Comparison of ENCODE assay signal across 8 cellular contexts in genomic region chr11:64810891-64811272, GRCh38. TPM values are rescaled to one million over a fixed set of nuclear protein-coding genes. Genes with fewer than 3 reads are reported as not detected.
DNase-seq lines count a peak whose midpoint lies in the region; ATAC-seq and TF ChIP-seq lines count a peak whose summit lies in the region.

No MANE protein-coding gene starts in this region.

- no peaks in the 10 kb centered on the region for H3F3A ChIP-seq in Loucy (ENCODE audit: low read depth)

- peak overlapping the region; percentile 94 for H2AFZ ChIP-seq in Loucy (ENCODE audit: low read length)

- H3K36me3 ChIP-seq in Loucy (ENCODE audit: insufficient read depth, low read length) (no peaks in the 10 kb centered on the region), thoracic aorta (peaks cover 8% of the 10 kb centered on the region)

- TF ChIP-seq CTCF in Loucy (conservative IDR thresholded peaks at IDR 0.05; ENCODE audit: low read length) (no peak), astrocyte of the cerebellum (IDR thresholded peaks at IDR 0.05; ENCODE audit: low read depth, low read length, missing control alignments) (no peak), thoracic aorta (IDR thresholded peaks at IDR 0.05) (no peak)

- H3K27me3 ChIP-seq in Loucy (ENCODE audit: insufficient read depth, low read length, poor library complexity, severe bottlenecking) (no peaks in the 10 kb centered on the region), layer of hippocampus (ENCODE audit: control insufficient read depth, insufficient read depth, low read length) (no peaks in the 10 kb centered on the region), thoracic aorta (replicated peaks; ENCODE audit: insufficient read depth) (no peaks in the 10 kb centered on the region)

- H3K4me1 ChIP-seq in Loucy (ENCODE audit: insufficient read depth, low read length, poor library complexity, severe bottlenecking) (peaks cover 13% of the 10 kb centered on the region), thoracic aorta (ENCODE audit: control insufficient read depth in 1 of 2, low read depth in 2 of 2) (peaks cover 5 to 9% of the 10 kb centered on the region in 2 donors)

- H3K9me2 ChIP-seq in Loucy (replicated peaks; ENCODE audit: low read depth, low read length): no peaks in the 10 kb centered on the region

- H4K20me1 ChIP-seq in Loucy (ENCODE audit: insufficient read depth, low read length, poor library complexity, severe bottlenecking): peaks cover 8% of the 10 kb centered on the region

- ATAC-seq in thoracic aorta (ENCODE audit: insufficient number of reproducible peaks, low FRiP score, low read depth): peak; percentile 11
- ATAC-seq in GM21619 (IDR thresholded peaks at IDR 0.05; ENCODE audit: unreplicated experiment): no peak

- H3K4me3 ChIP-seq in Loucy (ENCODE audit: low read length, poor library complexity, severe bottlenecking) (peak overlapping the region; percentile 94), astrocyte of the cerebellum (ENCODE audit: low read depth, low read length) (peak overlapping the region; percentile 89), thoracic aorta (peak overlapping the region; percentile 89)

- H3K4me2 ChIP-seq in Loucy (ENCODE audit: low read depth, low read length, poor library complexity, severe bottlenecking): peak overlapping the region; percentile 96

- H3K9me3 ChIP-seq in Loucy (ENCODE audit: insufficient read depth, low read depth, low read length) (no peaks in the 10 kb centered on the region), thoracic aorta (no peaks in the 10 kb centered on the region)

- DNase-seq in NCI-H82 (lab: John Stamatoyannopoulos, UW) (peak; percentile 58), NCI-H82 treated with DMSO at 0.1 percent for 48 hours (lab: John Stamatoyannopoulos, UW; ENCODE audit: unreplicated experiment) (no peak), astrocyte of the cerebellum (ENCODE audit: low read depth) (no peak), thoracic aorta (ENCODE audit: low spot score) (no peak), epidermal melanocyte (ENCODE audit: insufficient read length, low spot score) (no peak)

- peaks cover 8% of the 10 kb centered on the region for H3K79me2 ChIP-seq in Loucy (ENCODE audit: insufficient read depth, low read length)

- H3K9ac ChIP-seq in Loucy (ENCODE audit: low read depth, low read length, poor library complexity, severe bottlenecking): peak overlapping the region; percentile 85

- H3K27ac ChIP-seq in layer of hippocampus (ENCODE audit: low read depth, low read length) (peak overlapping the region; percentile 68), thoracic aorta (peak overlapping the region; percentile 53 to 57)

- in situ Hi-C loops in astrocyte of the cerebellum (cut with HindIII; ENCODE audit: low sequenced_read_pairs): no loop called here

RNA-seq across cellular contexts. Expression of gene MEN1, which starts 0.5 kb away (rescaled TPM):
- total RNA-seq in thoracic aorta: 10 to 100 TPM; 11.6 to 16.0 TPM

RNA-seq across cellular contexts. Expression of gene MAP4K2, which starts 7.9 kb away (rescaled TPM):
- total RNA-seq in thoracic aorta: 10 to 100 TPM; 23.3 to 39.1 TPM

RNA-seq across cellular contexts. Expression of gene SF1, which starts 32.5 kb away (rescaled TPM):
- 100 to 1,000 TPM; 250 to 512 TPM for total RNA-seq in thoracic aorta

RNA-seq across cellular contexts. Expression of gene CDC42BPG, which starts 33.6 kb away (rescaled TPM):
- 1 to 10 TPM in 1 of 2 donors, under 1 TPM in 1; 0.68 to 1.2 TPM for total RNA-seq in thoracic aorta

RNA-seq across cellular contexts. Expression of gene PYGM, which starts 51.1 kb away (rescaled TPM):
- 10 to 100 TPM; 12.2 to 13.4 TPM for total RNA-seq in thoracic aorta
